ENCODE assay signal across 14 cellular contexts in the genomic region with DNA sequence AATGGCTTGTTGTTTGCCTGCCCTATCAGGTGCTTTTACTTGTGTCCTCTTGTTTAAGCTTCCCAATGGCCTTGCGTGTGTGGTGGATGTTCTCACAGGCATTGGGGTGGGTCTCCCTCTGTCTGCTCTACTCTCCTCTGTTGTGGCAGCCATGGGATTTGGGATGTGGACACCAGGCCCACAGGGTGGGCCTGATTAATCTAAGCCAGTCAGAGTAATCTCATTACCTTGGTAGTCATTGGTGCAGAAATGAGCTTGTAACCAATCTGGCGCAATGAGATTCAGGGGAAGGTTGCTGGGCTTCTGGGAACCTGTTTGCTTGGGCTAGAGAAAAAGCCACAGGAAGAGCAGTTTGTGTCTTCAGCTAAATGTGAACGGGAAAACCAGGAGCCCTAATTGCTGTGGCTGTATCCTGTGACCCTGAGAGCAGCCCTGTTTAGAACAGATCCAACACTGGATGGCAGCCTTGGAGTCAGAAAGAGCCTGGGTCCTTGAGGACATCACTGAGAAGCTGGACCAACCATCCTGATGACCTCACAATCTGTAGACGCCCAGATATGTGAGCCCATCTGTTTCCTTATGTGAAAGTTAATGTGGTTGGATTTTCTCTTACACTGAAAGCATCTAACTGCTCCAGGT.
DNase-seq lines count a peak whose midpoint lies in the region; ATAC-seq and TF ChIP-seq lines count a peak whose summit lies in the region.
"Had no signal": no experiment of that assay in that cellular context is flagged by ENCODE, and none has a peak within 500 bp of the region (broad histone marks: within the 10 kb centered on the region; RNA-seq: fewer than 3 reads in every experiment).

No MANE protein-coding gene starts in this region.

- H4K20me1 ChIP-seq in neural progenitor cell (ENCODE audit: low read depth), result no peaks in the 10 kb centered on the region

- no peak for ATAC-seq in HG02763 (IDR thresholded peaks at IDR 0.05; ENCODE audit: unreplicated experiment)

- POLR2A ChIA-PET in GM10248 (lab: Yijun Ruan, JAX), result no interaction called here

- peaks cover 33% of the 10 kb centered on the region for H3K4me1 ChIP-seq in neural progenitor cell
- H3K4me1 ChIP-seq: tibial artery had no signal

- H3K27me3 ChIP-seq in neural progenitor cell, result no peaks in the 10 kb centered on the region
- H3K27me3 ChIP-seq: SJSA1, tibial artery had no signal

- no peak overlapping the region for H3K4me2 ChIP-seq in neural progenitor cell

- H3K9me3 ChIP-seq in neural progenitor cell (ENCODE audit: low read depth), result no peaks in the 10 kb centered on the region
- H3K9me3 ChIP-seq: SJSA1, tibial artery had no signal

- no peak overlapping the region for H3K9ac ChIP-seq in neural progenitor cell

- CTCF ChIA-PET in GM10248 (lab: Yijun Ruan, JAX), result interaction anchor here (0.8 to 2.6 kb wide), 6 partner anchors 9 to 37 kb away, joined by 3 to 17 read pairs (median 4); no protein-coding TSS in a partner anchor

- H3K4me1 Mint-ChIP-seq in neural progenitor cell, result peaks cover 36% of the 10 kb centered on the region

- peaks cover 17% of the 10 kb centered on the region for H3F3A ChIP-seq in neural progenitor cell (ENCODE audit: low read depth)

- peaks cover 7% of the 10 kb centered on the region for H3K27me3 Mint-ChIP-seq in neural progenitor cell (ENCODE audit: insufficient read depth, low read depth)
- H3K27me3 Mint-ChIP-seq: activated naive CD8-positive, alpha-beta T cell had no signal

- H3K27ac Mint-ChIP-seq in neural progenitor cell, result no peak overlapping the region
- H3K27ac Mint-ChIP-seq: activated naive CD8-positive, alpha-beta T cell had no signal

- H3K4me3 ChIP-seq in epithelial cell of proximal tubule (ENCODE audit: low read depth, low read length), result no peak overlapping the region
- no peak overlapping the region for H3K4me3 ChIP-seq in neural progenitor cell
- H3K4me3 ChIP-seq: SJSA1, tibial artery had no signal

- no peak overlapping the region for H3K4me3 Mint-ChIP-seq in neural progenitor cell
- H3K4me3 Mint-ChIP-seq: activated naive CD8-positive, alpha-beta T cell had no signal

- no peaks in the 10 kb centered on the region for H3K36me3 Mint-ChIP-seq in neural progenitor cell
- H3K36me3 Mint-ChIP-seq: activated naive CD8-positive, alpha-beta T cell had no signal

- DNase-seq in GM04504 (ENCODE audit: low read depth) (peak; percentile 42), OCI-M1 (lab: John Stamatoyannopoulos, UW) (peak; percentile 21), epithelial cell of proximal tubule (ENCODE audit: low read depth) (no peak), neural progenitor cell (ENCODE audit: low spot score) (peak; percentile 66), GM10248 (ENCODE audit: extremely low spot score) (no peak), foreskin melanocyte (no peak)
- no peak for DNase-seq in effector CD4-positive, alpha-beta T cell
- DNase-seq: activated CD4-positive, alpha-beta T cell treated with anti-CD3 and anti-CD28 coated beads, Interleukin-2, amount 50 U/mL, for 4 hours; effector CD8-positive, alpha-beta T cell; NCI-H2029 treated with DMSO at 0.1 percent for 48 hours; tibial artery had no signal

- H3K36me3 ChIP-seq in neural progenitor cell, result no peaks in the 10 kb centered on the region
- H3K36me3 ChIP-seq: SJSA1, tibial artery had no signal

- peak; percentile 33 for TF ChIP-seq CTCF in epithelial cell of proximal tubule (conservative IDR thresholded peaks at IDR 0.05; ENCODE audit: low read depth, low read length)
- TF ChIP-seq CTCF in neural progenitor cell (IDR thresholded peaks at IDR 0.05), result peak; percentile 9
- no peak for TF ChIP-seq CTCF in GM10248 (IDR thresholded peaks at IDR 0.05; ENCODE audit: control extremely low read depth, extremely low read depth, low read depth, missing control alignments)

- H3K9me3 Mint-ChIP-seq in neural progenitor cell, result peaks cover 4% of the 10 kb centered on the region

- no peak overlapping the region for H2AFZ ChIP-seq in neural progenitor cell (replicated peaks)

- H3K79me2 ChIP-seq in neural progenitor cell (ENCODE audit: low read depth), result no peaks in the 10 kb centered on the region

- no peak overlapping the region for H3K27ac ChIP-seq in neural progenitor cell
- H3K27ac ChIP-seq: SJSA1, tibial artery had no signal

Comparison
In these comparisons a context has a peak if more than half of its experiments do, and no peak if none do; other contexts are left out.
1. DNase-seq: peak in GM04504 (single experiment), OCI-M1 (single experiment) and neural progenitor cell (single experiment); none in epithelial cell of proximal tubule (single experiment), GM10248 (single experiment), foreskin melanocyte (single experiment) and effector CD4-positive, alpha-beta T cell (single experiment).